Comparison of ENCODE assay signal across 8 cellular contexts in genomic region chr19:18636969-18637629, GRCh38. TPM values are rescaled to one million over a fixed set of nuclear protein-coding genes. Genes with fewer than 3 reads are reported as not detected.
A peak's percentile ranks its signal among the peaks of the same experiment; 100 is the strongest.
DNase-seq lines count a peak whose midpoint lies in the region; ATAC-seq and TF ChIP-seq lines count a peak whose summit lies in the region.

TSS of gene KLHL26 (plus strand) at chr19:18637028. CDS start at chr19:18637055, 27 bp downstream.

- CTCF ChIA-PET in CD8-positive, alpha-beta memory T cell (lab: Charles Lee), result no interaction called here

- H3K14ac ChIP-seq in neuronal stem cell (ENCODE audit: low read length), result peak within 1 kb of the TSS; percentile 94

- H3K4me1 Mint-ChIP-seq in CD8-positive, alpha-beta memory T cell, result peaks cover 25 to 41% (median 40%) of the 10 kb centered on the region in 3 donors
- H3K4me1 Mint-ChIP-seq in effector memory CD8-positive, alpha-beta T cell (ENCODE audit: low read depth in 2 of 2), result peaks cover 19 to 32% of the 10 kb centered on the region in 2 donors

- peak within 1 kb of the TSS; percentile 85 for H2BK15ac ChIP-seq in neuronal stem cell (ENCODE audit: low read length)

- H2AFZ ChIP-seq in neuronal stem cell (ENCODE audit: low read length), result peak within 1 kb of the TSS; percentile 87

- H3K4me2 ChIP-seq in neuronal stem cell (ENCODE audit: insufficient read depth, low read length, poor library complexity, severe bottlenecking), result peak within 1 kb of the TSS; percentile 99

- no peak within 1 kb of the TSS for H4K91ac ChIP-seq in neuronal stem cell (ENCODE audit: low read depth, low read length, poor library complexity)

- TF ChIP-seq POLR2A in NB4 (IDR thresholded peaks at IDR 0.05; ENCODE audit: extremely low read depth, insufficient read length), result peak; percentile 63

- no peak for TF ChIP-seq CTCF in NB4 (IDR thresholded peaks at IDR 0.05; ENCODE audit: low read depth, low read length)

- peak within 1 kb of the TSS; percentile 83 for H3K27ac ChIP-seq in CD8-positive, alpha-beta memory T cell (ENCODE audit: low read depth, low read length)
- peak within 1 kb of the TSS; percentile 58 for H3K27ac ChIP-seq in neuronal stem cell (replicated peaks; ENCODE audit: low read length)

- peak within 1 kb of the TSS; percentile 89 for H3K4ac ChIP-seq in neuronal stem cell (ENCODE audit: low read length)

- H3K36me3 ChIP-seq in CD8-positive, alpha-beta memory T cell (ENCODE audit: insufficient read depth, low read length), result no peaks in the 10 kb centered on the region
- peaks cover 0 to 8% of the 10 kb centered on the region in 2 donors for H3K36me3 ChIP-seq in neuronal stem cell (replicated peaks in 1 of 2; ENCODE audit: control insufficient read depth in 2 of 2, insufficient read depth in 2 of 2, low read length in 2 of 2)

- peak within 1 kb of the TSS; percentile 85 to 94 (median 89) for H3K4me3 Mint-ChIP-seq in CD8-positive, alpha-beta memory T cell
- peak within 1 kb of the TSS; percentile 85 to 90 for H3K4me3 Mint-ChIP-seq in effector memory CD8-positive, alpha-beta T cell

- peak within 1 kb of the TSS; percentile 6 for H4K8ac ChIP-seq in neuronal stem cell (ENCODE audit: low read depth, low read length)

- peak within 1 kb of the TSS; percentile 99 for H3K18ac ChIP-seq in neuronal stem cell (ENCODE audit: low read length)

- H3K4me1 ChIP-seq in CD8-positive, alpha-beta memory T cell (ENCODE audit: insufficient read depth, low read length), result peaks cover 19% of the 10 kb centered on the region
- H3K4me1 ChIP-seq in neuronal stem cell (ENCODE audit: control insufficient read depth in 2 of 2, insufficient read depth in 1 of 2, low read depth in 1 of 2, low read length in 2 of 2), result peaks cover 7 to 22% of the 10 kb centered on the region in 2 donors

- WGBS in neuronal stem cell (ENCODE audit: extremely low coverage in 2 of 2, insufficient read length in 2 of 2, insufficient replicate concordance in 1 of 2), 2 donors, result no CpG with 5 or more reads among the region's 47 CpGs

- H3K27me3 ChIP-seq in CD8-positive, alpha-beta memory T cell (ENCODE audit: insufficient read depth, low read length, poor library complexity, severe bottlenecking), result no peaks in the 10 kb centered on the region
- H3K27me3 ChIP-seq in neuronal stem cell (ENCODE audit: control insufficient read depth in 3 of 3, insufficient read depth in 3 of 3, low read depth in 1 of 3, low read length in 3 of 3), result peaks cover 0 to 9% (median 0%) of the 10 kb centered on the region in 3 experiments

- no peaks in the 10 kb centered on the region for H3K9me3 ChIP-seq in CD8-positive, alpha-beta memory T cell (ENCODE audit: low read length)
- H3K9me3 ChIP-seq in neuronal stem cell (replicated peaks in 1 of 2; ENCODE audit: control insufficient read depth in 2 of 2, insufficient read depth in 1 of 2, low read depth in 1 of 2, low read length in 2 of 2), result no peaks in the 10 kb centered on the region

- H2BK120ac ChIP-seq in neuronal stem cell (ENCODE audit: low read depth, low read length), result peak within 1 kb of the TSS; percentile 47

- ATAC-seq in effector memory CD8-positive, alpha-beta T cell (replicated peaks), result no peak
- ATAC-seq in HG03135 (IDR thresholded peaks at IDR 0.05; ENCODE audit: unreplicated experiment), result no peak

- POLR2A ChIA-PET in CD8-positive, alpha-beta memory T cell (lab: Charles Lee), result no interaction called here

- H3K79me1 ChIP-seq in neuronal stem cell (ENCODE audit: low read depth, low read length), result peaks cover 9% of the 10 kb centered on the region

- peaks cover 5% of the 10 kb centered on the region in 2 donors for H3K27me3 Mint-ChIP-seq in CD8-positive, alpha-beta memory T cell
- peaks cover 0 to 21% of the 10 kb centered on the region in 2 donors for H3K27me3 Mint-ChIP-seq in effector memory CD8-positive, alpha-beta T cell

- H2AK5ac ChIP-seq in neuronal stem cell (ENCODE audit: low read depth, low read length), result peak within 1 kb of the TSS; percentile 95

- no peaks in the 10 kb centered on the region for H3K9me3 Mint-ChIP-seq in CD8-positive, alpha-beta memory T cell
- H3K9me3 Mint-ChIP-seq in effector memory CD8-positive, alpha-beta T cell, result no peaks in the 10 kb centered on the region

- H2BK5ac ChIP-seq in neuronal stem cell (ENCODE audit: low read length), result peak within 1 kb of the TSS; percentile 87

- DNase-seq in CD8-positive, alpha-beta memory T cell, result no peak
- DNase-seq in NB4 (ENCODE audit: low read depth) (no peak), neuronal stem cell (ENCODE audit: low spot score) (no peak), NCI-H82 treated with DMSO at 0.1 percent for 48 hours (lab: John Stamatoyannopoulos, UW; ENCODE audit: unreplicated experiment) (no peak), AG20443 (ENCODE audit: low spot score) (no peak), NCI-H345 treated with DMSO at 0.1 percent for 48 hours (lab: John Stamatoyannopoulos, UW; ENCODE audit: unreplicated experiment) (no peak)
- no peak for DNase-seq in effector memory CD8-positive, alpha-beta T cell

- peaks cover 0 to 2% (median 0%) of the 10 kb centered on the region in 3 donors for H3K36me3 Mint-ChIP-seq in CD8-positive, alpha-beta memory T cell
- H3K36me3 Mint-ChIP-seq in effector memory CD8-positive, alpha-beta T cell (ENCODE audit: insufficient read depth), result peaks cover 29% of the 10 kb centered on the region

- peak within 1 kb of the TSS; percentile 80 for H3K23ac ChIP-seq in neuronal stem cell (ENCODE audit: low read depth, low read length, poor library complexity)

- peak within 1 kb of the TSS; percentile 85 for H3K4me3 ChIP-seq in CD8-positive, alpha-beta memory T cell (ENCODE audit: low read length)
- H3K4me3 ChIP-seq in NB4 (ENCODE audit: low read depth, low read length) (peak within 1 kb of the TSS; percentile 76), neuronal stem cell (ENCODE audit: low read length in 2 of 2) (peak within 1 kb of the TSS; percentile 87 to 96)

- peak within 1 kb of the TSS; percentile 74 to 98 (median 91) for H3K27ac Mint-ChIP-seq in CD8-positive, alpha-beta memory T cell
- peak within 1 kb of the TSS; percentile 87 to 91 for H3K27ac Mint-ChIP-seq in effector memory CD8-positive, alpha-beta T cell

- H3K9ac ChIP-seq in neuronal stem cell (ENCODE audit: low read depth, low read length, poor library complexity), result peak within 1 kb of the TSS; percentile 90

- peak within 1 kb of the TSS; percentile 73 for H2BK12ac ChIP-seq in neuronal stem cell (ENCODE audit: low read length)

RNA-seq across cellular contexts. Expression of gene KLHL26, which starts in this region (rescaled TPM):
- 10 to 100 TPM; 12.4 to 12.8 TPM for total RNA-seq in CD8-positive, alpha-beta memory T cell
- polyA plus RNA-seq in CD8-positive, alpha-beta memory T cell, result 5.1 TPM
- 3.8 TPM for polyA plus RNA-seq in neuronal stem cell (2013, experiment 1 of 2)
- 4.4 TPM for polyA plus RNA-seq in neuronal stem cell (2013, experiment 2 of 2)
